Comparison of ENCODE assay signal across 9 cellular contexts in genomic region chr15:43106486-43106829, GRCh38. TPM values are rescaled to one million over a fixed set of nuclear protein-coding genes. Genes with fewer than 3 reads are reported as not detected.
A peak's percentile ranks its signal among the peaks of the same experiment; 100 is the strongest.
DNase-seq lines count a peak whose midpoint lies in the region; ATAC-seq, FAIRE-seq and TF ChIP-seq lines count a peak whose summit lies in the region.
"Had no signal": no experiment of that assay in that cellular context is flagged by ENCODE, and none has a peak within 500 bp of the region (broad histone marks: within the 10 kb centered on the region; RNA-seq: fewer than 3 reads in every experiment).

No MANE protein-coding gene starts in this region.

- no peak overlapping the region for H2BK120ac ChIP-seq in mesenchymal stem cell (ENCODE audit: low read depth, low read length)

- no peaks in the 10 kb centered on the region for H3K9me3 ChIP-seq in mesenchymal stem cell (ENCODE audit: control insufficient read depth, low read length)

- H3K27me3 ChIP-seq in brain microvascular endothelial cell (replicated peaks) (no peaks in the 10 kb centered on the region), mesenchymal stem cell (ENCODE audit: control insufficient read depth in 1 of 2, insufficient read depth in 1 of 2, low read length in 2 of 2) (no peaks in the 10 kb centered on the region)

- no peak overlapping the region for H4K8ac ChIP-seq in mesenchymal stem cell (ENCODE audit: low read length)

- H3K27me3 Mint-ChIP-seq in activated naive CD4-positive, alpha-beta T cell treated with anti-CD3 and anti-CD28 coated beads, Interleukin-2, amount 50 U/mL, for 24 hours = no peaks in the 10 kb centered on the region

- H2AK5ac ChIP-seq in mesenchymal stem cell (ENCODE audit: low read length, severe bottlenecking) = peak overlapping the region; percentile 55

- H3K36me3 ChIP-seq in brain microvascular endothelial cell (replicated peaks) (no peaks in the 10 kb centered on the region), mesenchymal stem cell (ENCODE audit: control insufficient read depth in 1 of 2, insufficient read depth in 2 of 2, low read depth in 1 of 2, low read length in 2 of 2) (peaks cover 2 to 11% of the 10 kb centered on the region in 2 experiments), urinary bladder (ENCODE audit: insufficient read depth) (no peaks in the 10 kb centered on the region)

- H3K9me3 Mint-ChIP-seq in activated naive CD4-positive, alpha-beta T cell treated with anti-CD3 and anti-CD28 coated beads, Interleukin-2, amount 50 U/mL, for 24 hours = no peaks in the 10 kb centered on the region

- peak overlapping the region; percentile 41 for H3K4me2 ChIP-seq in mesenchymal stem cell (ENCODE audit: low read length, poor library complexity, severe bottlenecking)

- H2BK5ac ChIP-seq in mesenchymal stem cell (ENCODE audit: low read depth, low read length, poor library complexity, severe bottlenecking) = no peak overlapping the region

- H3K27ac ChIP-seq in brain microvascular endothelial cell = peak overlapping the region; percentile 71
- peak overlapping the region; percentile 76 for H3K27ac ChIP-seq in mesenchymal stem cell (ENCODE audit: low read length, poor library complexity, severe bottlenecking)
- H3K27ac ChIP-seq in urinary bladder (ENCODE audit: low read depth) = peak overlapping the region; percentile 70

- H3K9ac ChIP-seq in mesenchymal stem cell (ENCODE audit: low read length) = peak overlapping the region; percentile 99

- H3K4me1 Mint-ChIP-seq in activated naive CD4-positive, alpha-beta T cell treated with anti-CD3 and anti-CD28 coated beads, Interleukin-2, amount 50 U/mL, for 24 hours = peaks cover 41% of the 10 kb centered on the region

- in situ Hi-C loops in brain microvascular endothelial cell (cut with HindIII; ENCODE audit: low pct_ligation_motif_present, low sequenced_read_pairs) = no loop called here

- no peak overlapping the region for H2AFZ ChIP-seq in mesenchymal stem cell (ENCODE audit: low read depth, low read length)

- H3K18ac ChIP-seq in mesenchymal stem cell (ENCODE audit: low read depth in 1 of 2, low read length in 2 of 2) = peak overlapping the region in 1 of 2 experiments; percentile 14

- H3K4me1 ChIP-seq in mesenchymal stem cell (ENCODE audit: control insufficient read depth, insufficient read depth, low read depth, low read length) (peaks cover 2% of the 10 kb centered on the region), urinary bladder (ENCODE audit: insufficient read depth) (no peaks in the 10 kb centered on the region)

- peaks cover 15% of the 10 kb centered on the region for H3K36me3 Mint-ChIP-seq in activated naive CD4-positive, alpha-beta T cell treated with anti-CD3 and anti-CD28 coated beads, Interleukin-2, amount 50 U/mL, for 24 hours

- DNase-seq in activated naive CD4-positive, alpha-beta T cell treated with anti-CD3 and anti-CD28 coated beads, Interleukin-2, amount 50 U/mL, for 16 hours = no peak
- no peak for DNase-seq in brain microvascular endothelial cell
- DNase-seq in mesenchymal stem cell = no peak
- DNase-seq in RCC 7860 (ENCODE audit: low spot score) = no peak
- DNase-seq: NCI-H1417 treated with DMSO at 0.1 percent for 48 hours had no signal

- no peak overlapping the region for H3K14ac ChIP-seq in mesenchymal stem cell (ENCODE audit: low read length in 2 of 2)

- H3K4ac ChIP-seq in mesenchymal stem cell (ENCODE audit: low read depth in 1 of 2, low read length in 2 of 2) = no peak overlapping the region

- peak overlapping the region; percentile 93 for H3K4me3 ChIP-seq in brain microvascular endothelial cell (ENCODE audit: low read depth, low read length)
- H3K4me3 ChIP-seq in mesenchymal stem cell (ENCODE audit: insufficient read depth in 1 of 2, low read depth in 1 of 2, low read length in 2 of 2) = peak overlapping the region; percentile 73 to 92
- H3K4me3 ChIP-seq in urinary bladder (ENCODE audit: low read depth, low read length) = peak overlapping the region; percentile 91

- no peak overlapping the region for H4K91ac ChIP-seq in mesenchymal stem cell (ENCODE audit: low read length)

- no peak for FAIRE-seq in RCC 7860 (lab: Jason Lieb, UNC)

- ATAC-seq in HG02623 (IDR thresholded peaks at IDR 0.05; ENCODE audit: unreplicated experiment) (no peak), HG02981 (IDR thresholded peaks at IDR 0.05; ENCODE audit: unreplicated experiment) (no peak)

- H3K23ac ChIP-seq in mesenchymal stem cell (ENCODE audit: low read length in 2 of 2) = no peak overlapping the region

- peaks cover 2% of the 10 kb centered on the region for H3K79me1 ChIP-seq in mesenchymal stem cell (replicated peaks; ENCODE audit: low read length, poor library complexity, severe bottlenecking)

- peak overlapping the region; percentile 95 for H3K4me3 Mint-ChIP-seq in activated naive CD4-positive, alpha-beta T cell treated with anti-CD3 and anti-CD28 coated beads, Interleukin-2, amount 50 U/mL, for 24 hours

- no peak overlapping the region for H2BK12ac ChIP-seq in mesenchymal stem cell (ENCODE audit: low read length in 2 of 2)

- H3K27ac Mint-ChIP-seq in activated naive CD4-positive, alpha-beta T cell treated with anti-CD3 and anti-CD28 coated beads, Interleukin-2, amount 50 U/mL, for 24 hours = peak overlapping the region; percentile 90

- TF ChIP-seq CTCF in brain microvascular endothelial cell (IDR thresholded peaks at IDR 0.05; ENCODE audit: low read depth, low read length, missing control alignments) = no peak

- WGBS in mesenchymal stem cell = 30% methylated on average over 6 of the region's 7 CpGs
- 20% methylated on average over 7 of the region's 7 CpGs for WGBS in urinary bladder

- H2BK15ac ChIP-seq in mesenchymal stem cell (ENCODE audit: low read depth, poor library complexity, severe bottlenecking) = no peak overlapping the region

RNA-seq across cellular contexts. Expression of gene UBR1, which starts 0.6 kb away (rescaled TPM):
- 7.5 TPM for polyA plus RNA-seq in mesenchymal stem cell (2013, experiment 1 of 2)
- polyA plus RNA-seq in mesenchymal stem cell (2013, experiment 2 of 2) = 7.7 TPM
- total RNA-seq in urinary bladder = 80.7 TPM
- polyA plus RNA-seq in urinary bladder = 13.3 TPM

RNA-seq across cellular contexts. Expression of gene TMEM62, which starts 26.9 kb away (rescaled TPM):
- polyA plus RNA-seq in mesenchymal stem cell (2013, experiment 1 of 2) = 8.5 TPM
- 8.7 TPM for polyA plus RNA-seq in mesenchymal stem cell (2013, experiment 2 of 2)
- 22.6 TPM for total RNA-seq in urinary bladder
- polyA plus RNA-seq in urinary bladder = 12.7 TPM
